Comparison of ENCODE assay signal across 8 cellular contexts in the genomic region with DNA sequence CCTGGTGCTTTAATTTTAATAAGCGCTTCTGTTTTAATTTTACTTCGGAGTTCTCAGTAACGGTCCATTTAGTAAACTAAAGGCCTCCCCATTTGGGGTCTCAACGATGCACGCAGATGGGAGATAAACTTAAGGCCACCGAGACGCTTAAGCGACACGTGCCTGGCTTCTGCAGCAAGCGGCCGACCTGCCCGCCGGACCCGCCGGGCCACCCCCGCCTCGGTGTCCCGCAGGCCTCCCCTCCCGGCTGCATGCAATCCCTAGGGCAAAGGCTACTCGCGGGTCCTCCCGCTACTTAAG. TPM values are rescaled to one million over a fixed set of nuclear protein-coding genes. Genes with fewer than 3 reads are reported as not detected.
DNase-seq lines count a peak whose midpoint lies in the region; ATAC-seq, FAIRE-seq and TF ChIP-seq lines count a peak whose summit lies in the region.

No MANE protein-coding gene starts in this region.

- no peaks in the 10 kb centered on the region for H3K36me3 Mint-ChIP-seq in astrocyte (ENCODE audit: low read depth, unreplicated experiment)
- H3K36me3 Mint-ChIP-seq in memory B cell = no peaks in the 10 kb centered on the region

- peak overlapping the region; percentile 54 for H3K27ac ChIP-seq in astrocyte (ENCODE audit: low read depth, low read length)

- H3K27ac Mint-ChIP-seq in astrocyte (ENCODE audit: unreplicated experiment) (peak overlapping the region; percentile 26), memory B cell (no peak overlapping the region)

- peak overlapping the region; percentile 77 for H3K9ac ChIP-seq in astrocyte (ENCODE audit: low read length)

- H3K4me2 ChIP-seq in astrocyte (ENCODE audit: low read length) = peak overlapping the region; percentile 83

- H3K27me3 Mint-ChIP-seq in astrocyte (ENCODE audit: low read depth, unreplicated experiment) (no peaks in the 10 kb centered on the region), memory B cell (no peaks in the 10 kb centered on the region)

- H3K4me3 ChIP-seq in astrocyte (ENCODE audit: insufficient read depth, low read depth, low read length) = peak overlapping the region; percentile 73

- no peak for FAIRE-seq in astrocyte (lab: Jason Lieb, UNC)
- FAIRE-seq in GM12891 (lab: Jason Lieb, UNC) = no peak

- TF ChIP-seq CTCF in astrocyte (IDR thresholded peaks at IDR 0.05; ENCODE audit: insufficient read depth, low read depth, low read length) = no peak

- peaks cover 2% of the 10 kb centered on the region for H3K4me1 Mint-ChIP-seq in astrocyte (ENCODE audit: low read depth, unreplicated experiment)
- peaks cover 5% of the 10 kb centered on the region for H3K4me1 Mint-ChIP-seq in memory B cell

- ATAC-seq in GM18502 (IDR thresholded peaks at IDR 0.05; ENCODE audit: poor library complexity, unreplicated experiment) = peak; percentile 3
- ATAC-seq in HG03060 (IDR thresholded peaks at IDR 0.05; ENCODE audit: low read depth, unreplicated experiment) = peak; percentile 2
- no peak for ATAC-seq in memory B cell (ENCODE audit: low read depth)
- ATAC-seq in sciatic nerve = no peak

- H3K4me1 ChIP-seq in astrocyte (ENCODE audit: insufficient read depth, low read length) = peaks cover 10% of the 10 kb centered on the region

- TF ChIP-seq POLR2A in GM12891 (IDR thresholded peaks at IDR 0.05; ENCODE audit: low read depth, low read length) = no peak

- peak overlapping the region; percentile 91 for H2AFZ ChIP-seq in astrocyte (ENCODE audit: low read depth, low read length)

- H3K27me3 ChIP-seq in astrocyte (ENCODE audit: insufficient read depth, low read length) = no peaks in the 10 kb centered on the region

- no peaks in the 10 kb centered on the region for H4K20me1 ChIP-seq in astrocyte (ENCODE audit: insufficient read depth, low read length)

- peaks cover 42% of the 10 kb centered on the region for H3K79me2 ChIP-seq in astrocyte (ENCODE audit: insufficient read depth, low read length)

- H3K9me3 Mint-ChIP-seq in astrocyte (ENCODE audit: unreplicated experiment) = no peaks in the 10 kb centered on the region
- peaks cover 1% of the 10 kb centered on the region for H3K9me3 Mint-ChIP-seq in memory B cell

- intact Hi-C loops in sciatic nerve (cut with DNase I) = no loop called here

- no peaks in the 10 kb centered on the region for H3K9me3 ChIP-seq in astrocyte (ENCODE audit: insufficient read depth, low read depth, low read length)

- H3K36me3 ChIP-seq in astrocyte (ENCODE audit: insufficient read depth, low read length) = no peaks in the 10 kb centered on the region

- H3K4me3 Mint-ChIP-seq in astrocyte (ENCODE audit: unreplicated experiment) = peak overlapping the region; percentile 89
- H3K4me3 Mint-ChIP-seq in memory B cell = peak overlapping the region; percentile 82

- DNase-seq in astrocyte (ENCODE audit: low read depth) (no peak), memory B cell (ENCODE audit: low spot score in 2 of 2) (no peak), sciatic nerve (ENCODE audit: low spot score) (no peak), anterior cingulate cortex (lab: John Stamatoyannopoulos, UW) (no peak), cerebellar nuclear complex (lab: John Stamatoyannopoulos, UW) (no peak), GM12891 (ENCODE audit: insufficient read length, low spot score) (no peak)

TF ChIP-seq in GM12891, 5 proteins besides CTCF, POLR2A, EP300 and RAD21:
- TF ChIP-seq POLR2AphosphoS5 (IDR thresholded peaks at IDR 0.05; ENCODE audit: low read depth, low read length) (no peak), POU2F2 (IDR thresholded peaks at IDR 0.05; ENCODE audit: low read depth, low read length) (no peak), TAF1 (IDR thresholded peaks at IDR 0.05; ENCODE audit: low read depth, low read length) (no peak), SPI1 (IDR thresholded peaks at IDR 0.05; ENCODE audit: low read depth, low read length) (no peak), PAX5 (IDR thresholded peaks at IDR 0.05; ENCODE audit: insufficient read depth, low read length, severe bottlenecking) (no peak)

RNA-seq across cellular contexts. Expression of gene GCSH, which starts 0.6 kb away (rescaled TPM):
- total RNA-seq in astrocyte (32.9 and 41.1 TPM in 2 replicates), sciatic nerve (27.8 TPM)
- polyA plus RNA-seq in GM12891 (2012; ENCODE audit: low read depth, missing spikeins) = 15.0 TPM

RNA-seq across cellular contexts. Expression of gene C16orf46, which starts 18.6 kb away (rescaled TPM):
- total RNA-seq in astrocyte (0.24 and 1.8 TPM in 2 replicates), sciatic nerve (2.3 TPM)
- polyA plus RNA-seq in GM12891 (2012; ENCODE audit: low read depth, missing spikeins) = 0.05 TPM

RNA-seq across cellular contexts. Expression of gene ATMIN, which starts 60.0 kb away (rescaled TPM):
- total RNA-seq in astrocyte (32.6 and 40.0 TPM in 2 replicates), sciatic nerve (27.9 TPM)
- polyA plus RNA-seq in GM12891 (2012; ENCODE audit: low read depth, missing spikeins) = 9.8 TPM

Comparison
In these comparisons a context has a peak if more than half of its experiments do, and no peak if none do; other contexts are left out.
1. ATAC-seq: peak in GM18502 (single experiment) and HG03060 (single experiment); none in memory B cell (single experiment) and sciatic nerve (single experiment).